Comparison of ENCODE assay signal across 8 cellular contexts in the genomic region with DNA sequence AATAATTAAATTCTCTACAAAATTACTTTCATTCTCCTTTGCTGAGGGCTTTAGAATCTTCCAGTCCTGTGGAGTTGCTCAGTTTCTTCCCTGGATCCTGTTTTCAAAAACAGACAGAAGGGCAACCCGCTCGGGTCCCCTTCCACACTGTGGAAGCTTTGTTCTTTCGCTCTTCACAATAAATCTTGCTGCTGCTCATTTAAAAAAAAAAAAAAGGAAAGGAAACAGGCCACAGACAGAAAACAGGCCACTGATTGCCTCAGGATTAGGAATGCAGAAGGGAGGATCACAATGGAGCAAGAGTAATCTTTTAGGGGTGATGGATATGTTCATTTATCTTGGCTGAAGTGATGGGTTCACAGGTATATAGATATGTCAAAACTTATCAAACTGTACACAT. TPM values are rescaled to one million over a fixed set of nuclear protein-coding genes. Genes with fewer than 3 reads are reported as not detected.
DNase-seq lines count a peak whose midpoint lies in the region; ATAC-seq and TF ChIP-seq lines count a peak whose summit lies in the region.

No MANE protein-coding gene starts in this region.

- H3K36me3 ChIP-seq in mammary epithelial cell (ENCODE audit: insufficient read depth, low read length): no peaks in the 10 kb centered on the region
- H3K36me3 ChIP-seq in naive thymus-derived CD4-positive, alpha-beta T cell (ENCODE audit: control insufficient read depth in 2 of 3, insufficient read depth in 3 of 3, low read length in 3 of 3): no peaks in the 10 kb centered on the region

- WGBS in mammary epithelial cell (ENCODE audit: low coverage, missing lambda C conversion rate): 19% methylated on average over 3 of the region's 3 CpGs

- H3K27ac Mint-ChIP-seq in stimulated activated effector memory CD8-positive, alpha-beta T cell treated with anti-CD3 and anti-CD28 coated beads, Interleukin-12 subunit alpha, Interleukin-12 subunit beta, amount 100 ng/mL, for 72 hours: peak overlapping the region; percentile 94
- peak overlapping the region in 2 of 9 donors; percentile 3 to 79 for H3K27ac Mint-ChIP-seq in naive thymus-derived CD4-positive, alpha-beta T cell

- peak; percentile 62 for DNase-seq in HCEC 1CT
- DNase-seq in mammary epithelial cell: no peak
- DNase-seq in left kidney (ENCODE audit: low read depth, low spot score): peak; percentile 58
- DNase-seq in stimulated activated effector memory CD8-positive, alpha-beta T cell treated with anti-CD3 and anti-CD28 coated beads, Interleukin-12 subunit alpha, Interleukin-12 subunit beta, amount 100 ng/mL, for 72 hours (ENCODE audit: low spot score in 2 of 2): no peak
- DNase-seq in activated effector memory CD4-positive, alpha-beta T cell treated with anti-CD3 and anti-CD28 coated beads, Interleukin-2, amount 50 U/mL, for 16 hours: no peak
- DNase-seq in naive thymus-derived CD4-positive, alpha-beta T cell: no peak

- H3K79me2 ChIP-seq in mammary epithelial cell (ENCODE audit: insufficient read depth, low read length): peaks cover 8% of the 10 kb centered on the region

- in situ Hi-C loops in mammary epithelial cell (cut with MboI; ENCODE audit: low sequenced_read_pairs in 2 of 2): no loop called here

- no peaks in the 10 kb centered on the region for H4K20me1 ChIP-seq in mammary epithelial cell (ENCODE audit: insufficient read depth, low read length)

- H3K9me3 Mint-ChIP-seq in stimulated activated effector memory CD8-positive, alpha-beta T cell treated with anti-CD3 and anti-CD28 coated beads, Interleukin-12 subunit alpha, Interleukin-12 subunit beta, amount 100 ng/mL, for 72 hours: peaks cover 4% of the 10 kb centered on the region
- H3K9me3 Mint-ChIP-seq in naive thymus-derived CD4-positive, alpha-beta T cell: peaks cover 0 to 9% (median 2%) of the 10 kb centered on the region in 11 donors

- peaks cover 28% of the 10 kb centered on the region for H3K4me1 Mint-ChIP-seq in stimulated activated effector memory CD8-positive, alpha-beta T cell treated with anti-CD3 and anti-CD28 coated beads, Interleukin-12 subunit alpha, Interleukin-12 subunit beta, amount 100 ng/mL, for 72 hours
- peaks cover 8 to 37% (median 24%) of the 10 kb centered on the region in 7 donors for H3K4me1 Mint-ChIP-seq in naive thymus-derived CD4-positive, alpha-beta T cell

- no peaks in the 10 kb centered on the region for H3K36me3 Mint-ChIP-seq in stimulated activated effector memory CD8-positive, alpha-beta T cell treated with anti-CD3 and anti-CD28 coated beads, Interleukin-12 subunit alpha, Interleukin-12 subunit beta, amount 100 ng/mL, for 72 hours
- peaks cover 0 to 9% (median 6%) of the 10 kb centered on the region in 5 donors for H3K36me3 Mint-ChIP-seq in naive thymus-derived CD4-positive, alpha-beta T cell

- H3K9ac ChIP-seq in mammary epithelial cell (ENCODE audit: insufficient read depth, low read length): no peak overlapping the region

- H2AFZ ChIP-seq in mammary epithelial cell (ENCODE audit: low read depth, low read length): peak overlapping the region; percentile 56

- CTCF ChIA-PET in mammary epithelial cell (lab: Charles Lee; ENCODE audit: low non-redundant PET): no interaction called here
- CTCF ChIA-PET in naive thymus-derived CD4-positive, alpha-beta T cell (lab: Charles Lee): no interaction called here

- peak overlapping the region; percentile 75 for H3K4me3 Mint-ChIP-seq in stimulated activated effector memory CD8-positive, alpha-beta T cell treated with anti-CD3 and anti-CD28 coated beads, Interleukin-12 subunit alpha, Interleukin-12 subunit beta, amount 100 ng/mL, for 72 hours
- H3K4me3 Mint-ChIP-seq in naive thymus-derived CD4-positive, alpha-beta T cell: no peak overlapping the region

- peaks cover 23% of the 10 kb centered on the region for H3K4me1 ChIP-seq in mammary epithelial cell (ENCODE audit: insufficient read depth, low read length)
- H3K4me1 ChIP-seq in naive thymus-derived CD4-positive, alpha-beta T cell (ENCODE audit: control insufficient read depth in 2 of 2, insufficient read depth in 2 of 2, low read length in 2 of 2): peaks cover 0 to 9% of the 10 kb centered on the region in 2 donors

- no peak for ATAC-seq in stimulated activated effector memory CD8-positive, alpha-beta T cell treated with anti-CD3 and anti-CD28 coated beads, Interleukin-12 subunit alpha, Interleukin-12 subunit beta, amount 100 ng/mL, for 72 hours
- ATAC-seq in HG03469 (IDR thresholded peaks at IDR 0.05; ENCODE audit: unreplicated experiment) (no peak), HG02642 (IDR thresholded peaks at IDR 0.05; ENCODE audit: poor library complexity, unreplicated experiment) (no peak)
- no peak for ATAC-seq in naive thymus-derived CD4-positive, alpha-beta T cell

- intact Hi-C loops in mammary epithelial cell (cut with micrococcal nuclease): loop anchor here (5.0 kb wide), 1 partner anchor 104 kb away; a partner anchor contains a TSS
- intact Hi-C loops in naive thymus-derived CD4-positive, alpha-beta T cell (cut with micrococcal nuclease): no loop called here

- peak overlapping the region; percentile 4 for H3K4me2 ChIP-seq in mammary epithelial cell (ENCODE audit: insufficient read depth, low read depth, low read length)

- dilution Hi-C loops in mammary epithelial cell (cut with HindIII; ENCODE audit: low sequenced_read_pairs): loop anchor here (5.0 kb wide), 1 partner anchor 86 kb away; no protein-coding TSS in a partner anchor

- no peaks in the 10 kb centered on the region for H3K9me3 ChIP-seq in mammary epithelial cell (replicated peaks; ENCODE audit: insufficient read depth, low read length)
- no peaks in the 10 kb centered on the region for H3K9me3 ChIP-seq in naive thymus-derived CD4-positive, alpha-beta T cell (ENCODE audit: control insufficient read depth in 2 of 3, low read length in 3 of 3)

- H3K4me3 ChIP-seq in mammary epithelial cell (replicated peaks in 1 of 3; ENCODE audit: insufficient read depth in 1 of 3, low read depth in 2 of 3, low read length in 3 of 3): no peak overlapping the region
- no peak overlapping the region for H3K4me3 ChIP-seq in naive thymus-derived CD4-positive, alpha-beta T cell (ENCODE audit: low read length)

- peaks cover 0 to 5% (median 0%) of the 10 kb centered on the region in 5 donors for H3K27me3 Mint-ChIP-seq in naive thymus-derived CD4-positive, alpha-beta T cell

- H3K27ac ChIP-seq in mammary epithelial cell (ENCODE audit: insufficient read depth, low read depth, low read length): no peak overlapping the region
- no peak overlapping the region for H3K27ac ChIP-seq in naive thymus-derived CD4-positive, alpha-beta T cell (ENCODE audit: low read depth, low read length)

- TF ChIP-seq CTCF in mammary epithelial cell (conservative IDR thresholded peaks at IDR 0.05 in 1 of 2, IDR thresholded peaks at IDR 0.05 in 1 of 2; ENCODE audit: extremely low read depth in 1 of 2, insufficient read depth in 1 of 2, low read depth in 1 of 2, low read length in 2 of 2): no peak

- BruUV-seq in mammary epithelial cell (replicated peaks; lab: Mats Ljungman, UMichigan): TSS peak; percentile 81

- H3K27me3 ChIP-seq in mammary epithelial cell (ENCODE audit: insufficient read depth, low read length): no peaks in the 10 kb centered on the region
- no peaks in the 10 kb centered on the region for H3K27me3 ChIP-seq in naive thymus-derived CD4-positive, alpha-beta T cell (ENCODE audit: control insufficient read depth in 2 of 2, insufficient read depth in 2 of 2, low read length in 2 of 2)

- POLR2A ChIA-PET in naive thymus-derived CD4-positive, alpha-beta T cell (lab: Charles Lee): interaction anchor here (0.7 kb wide), 2 partner anchors 25 to 66 kb away, joined by 3 read pairs; no protein-coding TSS in a partner anchor

RNA-seq across cellular contexts. Expression of a gene that starts 29.5 kb away (rescaled TPM):
- total RNA-seq in mammary epithelial cell: not detected
- not detected for polyA plus RNA-seq in mammary epithelial cell
- not detected for polyA minus RNA-seq in mammary epithelial cell
- total RNA-seq in naive thymus-derived CD4-positive, alpha-beta T cell: not detected
- polyA plus RNA-seq in naive thymus-derived CD4-positive, alpha-beta T cell: not detected

Comparison
In these comparisons a context has a peak if more than half of its experiments do, and no peak if none do; other contexts are left out.
1. DNase-seq: peak in HCEC 1CT (single experiment) and left kidney (single experiment); none in mammary epithelial cell (single experiment), stimulated activated effector memory CD8-positive, alpha-beta T cell treated with anti-CD3 and anti-CD28 coated beads, Interleukin-12 subunit alpha, Interleukin-12 subunit beta, amount 100 ng/mL, for 72 hours (0 of 2), activated effector memory CD4-positive, alpha-beta T cell treated with anti-CD3 and anti-CD28 coated beads, Interleukin-2, amount 50 U/mL, for 16 hours (single experiment) and naive thymus-derived CD4-positive, alpha-beta T cell (0 of 9).